In the genomic region with DNA sequence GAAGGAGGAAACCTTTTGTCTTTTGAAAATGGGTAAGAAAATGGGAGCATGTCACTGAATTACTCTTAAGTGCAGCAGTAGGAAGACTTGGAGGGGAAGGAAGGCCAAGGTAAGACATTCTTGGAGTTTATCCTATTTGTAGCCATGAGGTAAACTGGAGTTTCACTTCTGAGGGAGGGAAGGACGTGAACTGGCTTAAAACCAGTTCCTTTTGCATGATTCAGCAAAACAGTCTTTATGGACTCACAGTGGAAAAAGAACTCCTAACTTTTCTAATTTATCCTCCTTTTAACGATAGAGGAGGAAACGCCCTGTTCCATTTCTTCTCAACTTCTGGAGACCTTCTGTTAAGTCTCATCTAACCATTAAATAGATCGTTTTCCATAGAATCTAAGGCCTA, we compare ENCODE assay signal across 9 cellular contexts. TPM values are rescaled to one million over a fixed set of nuclear protein-coding genes. Genes with fewer than 3 reads are reported as not detected.
DNase-seq lines count a peak whose midpoint lies in the region; ATAC-seq and TF ChIP-seq lines count a peak whose summit lies in the region.
"Had no signal": no experiment of that assay in that cellular context is flagged by ENCODE, and none has a peak within 500 bp of the region (broad histone marks: within the 10 kb centered on the region; RNA-seq: fewer than 3 reads in every experiment).

No MANE protein-coding gene starts in this region.

- no peak for TF ChIP-seq CTCF in nephron (IDR thresholded peaks at IDR 0.05; ENCODE audit: unreplicated experiment in 3 of 3)

- H3K27me3 ChIP-seq in CD4-positive, CD25-positive, alpha-beta regulatory T cell (ENCODE audit: control insufficient read depth, insufficient read depth, low read length) = no peaks in the 10 kb centered on the region
- no peaks in the 10 kb centered on the region for H3K27me3 ChIP-seq in ectodermal cell (ENCODE audit: control insufficient read depth, insufficient read depth, low read length, poor library complexity, severe bottlenecking)

- H3K4me3 Mint-ChIP-seq in CD4-positive, CD25-positive, alpha-beta regulatory T cell = peak overlapping the region; percentile 14 to 92 (median 26)
- peak overlapping the region; percentile 87 to 97 (median 95) for H3K4me3 Mint-ChIP-seq in nephron

- ATAC-seq in CD4-positive, CD25-positive, alpha-beta regulatory T cell (ENCODE audit: low read depth in 2 of 2) = no peak

- H3K4me1 ChIP-seq in CD4-positive, CD25-positive, alpha-beta regulatory T cell (ENCODE audit: control insufficient read depth, insufficient read depth, low read length, poor library complexity, severe bottlenecking) = peaks cover 33% of the 10 kb centered on the region
- peaks cover 16% of the 10 kb centered on the region for H3K4me1 ChIP-seq in ectodermal cell (ENCODE audit: control insufficient read depth, insufficient read depth, low read length)

- DNase-seq in CD4-positive, CD25-positive, alpha-beta regulatory T cell = no peak
- DNase-seq in MV-4-11 (lab: John Stamatoyannopoulos, UW) = peak; percentile 1
- no peak for DNase-seq in NCI-H1092 treated with DMSO at 0.1 percent for 48 hours (lab: John Stamatoyannopoulos, UW)
- DNase-seq in activated CD4-positive, alpha-beta T cell treated with anti-CD3 and anti-CD28 coated beads, Interleukin-2, amount 50 U/mL, for 48 hours = no peak
- DNase-seq in effector CD8-positive, alpha-beta T cell (lab: John Stamatoyannopoulos, UW) = no peak
- no peak for DNase-seq in SHP77 (lab: John Stamatoyannopoulos, UW)

- no peaks in the 10 kb centered on the region for H3K9me3 Mint-ChIP-seq in CD4-positive, CD25-positive, alpha-beta regulatory T cell
- H3K9me3 Mint-ChIP-seq in nephron = no peaks in the 10 kb centered on the region
- H3K9me3 Mint-ChIP-seq: mesothelial cell of epicardium had no signal

- peak overlapping the region in 1 of 3 donors; percentile 15 for H3K27ac Mint-ChIP-seq in CD4-positive, CD25-positive, alpha-beta regulatory T cell
- peak overlapping the region; percentile 40 to 94 (median 50) for H3K27ac Mint-ChIP-seq in nephron
- H3K27ac Mint-ChIP-seq: mesothelial cell of epicardium had no signal

- H3K4me1 Mint-ChIP-seq in CD4-positive, CD25-positive, alpha-beta regulatory T cell = peaks cover 32 to 53% (median 44%) of the 10 kb centered on the region in 4 donors
- peaks cover 51% of the 10 kb centered on the region for H3K4me1 Mint-ChIP-seq in nephron

- peaks cover 26% of the 10 kb centered on the region for H3K36me3 Mint-ChIP-seq in CD4-positive, CD25-positive, alpha-beta regulatory T cell
- peaks cover 47% of the 10 kb centered on the region for H3K36me3 Mint-ChIP-seq in nephron (ENCODE audit: low read depth)

- no peak overlapping the region for H3K27ac ChIP-seq in CD4-positive, CD25-positive, alpha-beta regulatory T cell (ENCODE audit: insufficient read depth, low read length, poor library complexity, severe bottlenecking)
- H3K27ac ChIP-seq in ectodermal cell (ENCODE audit: insufficient read depth, low read depth, low read length, poor library complexity, severe bottlenecking) = no peak overlapping the region

- H3K4me3 ChIP-seq in CD4-positive, CD25-positive, alpha-beta regulatory T cell (ENCODE audit: low read depth, low read length) = no peak overlapping the region
- H3K4me3 ChIP-seq in ectodermal cell (ENCODE audit: insufficient read depth, low read depth, low read length) = peak overlapping the region; percentile 65

- WGBS in ectodermal cell, 2 experiments = 88 to 90% methylated on average over 3 to 4 of the region's 4 CpGs

- no peaks in the 10 kb centered on the region for H3K27me3 Mint-ChIP-seq in CD4-positive, CD25-positive, alpha-beta regulatory T cell
- peaks cover 4% of the 10 kb centered on the region for H3K27me3 Mint-ChIP-seq in nephron (ENCODE audit: low read depth)

- H3K36me3 ChIP-seq in CD4-positive, CD25-positive, alpha-beta regulatory T cell (ENCODE audit: control insufficient read depth, insufficient read depth, low read length) = peaks cover 40% of the 10 kb centered on the region
- peaks cover 40% of the 10 kb centered on the region for H3K36me3 ChIP-seq in ectodermal cell (ENCODE audit: control insufficient read depth, insufficient read depth, low read length)

- no peaks in the 10 kb centered on the region for H3K9me3 ChIP-seq in CD4-positive, CD25-positive, alpha-beta regulatory T cell (ENCODE audit: control insufficient read depth in 2 of 2, low read length in 2 of 2)
- no peaks in the 10 kb centered on the region for H3K9me3 ChIP-seq in ectodermal cell (ENCODE audit: control insufficient read depth, low read length)

RNA-seq across cellular contexts. Expression of gene PRDX6, which starts 2.5 kb away (rescaled TPM):
- total RNA-seq in CD4-positive, CD25-positive, alpha-beta regulatory T cell = 75.6 TPM
- polyA plus RNA-seq in CD4-positive, CD25-positive, alpha-beta regulatory T cell = 100 to 1,000 TPM in 3 of 4 donors, 10 to 100 TPM in 1; 93.3 to 166 (median 141) TPM
- polyA plus RNA-seq in ectodermal cell (2013, experiment 1 of 4) = 344 TPM
- polyA plus RNA-seq in ectodermal cell (2013, experiment 2 of 4) = 421 TPM
- polyA plus RNA-seq in ectodermal cell (2013, experiment 3 of 4) = 333 TPM
- 384 TPM for polyA plus RNA-seq in ectodermal cell (2013, experiment 4 of 4)
